13 cellular contexts compared by ENCODE assay signal in the genomic region with DNA sequence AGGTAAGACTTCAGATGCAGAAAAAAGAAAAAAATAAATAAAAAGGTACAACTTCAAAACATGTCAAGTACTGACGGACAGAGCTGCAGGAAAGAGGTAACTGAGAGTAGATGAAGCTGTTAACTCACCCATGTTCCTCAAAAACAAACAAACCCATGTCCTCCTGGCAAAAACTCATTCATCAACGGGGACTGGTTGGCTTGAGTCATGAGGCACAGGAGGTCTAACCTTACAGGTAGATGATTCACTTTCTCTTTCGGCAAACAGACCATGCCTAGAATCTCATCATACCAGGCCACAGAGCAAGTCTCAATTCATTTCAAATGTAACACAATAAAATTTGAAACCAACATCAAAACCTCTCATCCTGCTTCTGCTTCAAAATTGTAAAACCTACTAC.
DNase-seq lines count a peak whose midpoint lies in the region; ATAC-seq and TF ChIP-seq lines count a peak whose summit lies in the region.
"Had no signal": no experiment of that assay in that cellular context is flagged by ENCODE, and none has a peak within 500 bp of the region (broad histone marks: within the 10 kb centered on the region; RNA-seq: fewer than 3 reads in every experiment).

No MANE protein-coding gene starts in this region.

- H3K27ac ChIP-seq in C4-2B (peak overlapping the region; percentile 100), RWPE2 (ENCODE audit: poor library complexity, severe bottlenecking) (peak overlapping the region; percentile 46)
- no peak overlapping the region for H3K27ac ChIP-seq in effector memory CD4-positive, alpha-beta T cell (ENCODE audit: insufficient read depth, low read length, poor library complexity, severe bottlenecking)
- H3K27ac ChIP-seq: HL-60 had no signal

- H3K36me3 ChIP-seq in RWPE2 (ENCODE audit: low read depth): peaks cover 5% of the 10 kb centered on the region; the same call in 1 of the 2 replicates
- no peaks in the 10 kb centered on the region for H3K36me3 ChIP-seq in effector memory CD4-positive, alpha-beta T cell (ENCODE audit: control insufficient read depth, insufficient read depth, low read length)

- DNase-seq in COLO668 (lab: John Stamatoyannopoulos, UW; ENCODE audit: unreplicated experiment): peak; percentile 35
- DNase-seq in RWPE2 (ENCODE audit: low spot score): no peak
- DNase-seq in kidney glomerular epithelial cell (lab: John Stamatoyannopoulos, UW): peak; percentile 17
- no peak for DNase-seq in effector memory CD4-positive, alpha-beta T cell
- DNase-seq: CD4-positive, alpha-beta memory T cell; head of caudate nucleus; left ventricle myocardium superior; MM.1S had no signal

- TF ChIP-seq CTCF in C4-2B (conservative IDR thresholded peaks at IDR 0.05) (no peak), RWPE2 (IDR thresholded peaks at IDR 0.05; ENCODE audit: poor library complexity, severe bottlenecking) (no peak)

- no peaks in the 10 kb centered on the region for H3K27me3 ChIP-seq in RWPE2 (ENCODE audit: insufficient read depth, poor library complexity, severe bottlenecking)
- H3K27me3 ChIP-seq in effector memory CD4-positive, alpha-beta T cell (replicated peaks; ENCODE audit: control insufficient read depth, insufficient read depth, low read length, poor library complexity, severe bottlenecking): no peaks in the 10 kb centered on the region

- ATAC-seq in RWPE2 (ENCODE audit: low read depth): peak; percentile 69
- no peak for ATAC-seq in HG02571 (IDR thresholded peaks at IDR 0.05; ENCODE audit: unreplicated experiment)
- ATAC-seq in GM19023 (IDR thresholded peaks at IDR 0.05; ENCODE audit: unreplicated experiment): no peak
- ATAC-seq: GM23338, left ventricle myocardium superior had no signal

- H3K4me1 ChIP-seq in RWPE2 (ENCODE audit: insufficient read depth, poor library complexity, severe bottlenecking): peaks cover 26% of the 10 kb centered on the region
- peaks cover 24% of the 10 kb centered on the region for H3K4me1 ChIP-seq in effector memory CD4-positive, alpha-beta T cell (ENCODE audit: control insufficient read depth, insufficient read depth, low read length, poor library complexity, severe bottlenecking)

- H3K9me3 ChIP-seq in RWPE2 (ENCODE audit: severe bottlenecking): no peaks in the 10 kb centered on the region
- no peaks in the 10 kb centered on the region for H3K9me3 ChIP-seq in effector memory CD4-positive, alpha-beta T cell (ENCODE audit: control insufficient read depth, low read length)

- no peak overlapping the region for H3K4me3 ChIP-seq in RWPE2 (ENCODE audit: severe bottlenecking)
- H3K4me3 ChIP-seq in effector memory CD4-positive, alpha-beta T cell (ENCODE audit: insufficient read depth, low read depth, low read length, poor library complexity, severe bottlenecking): no peak overlapping the region
- H3K4me3 ChIP-seq: GM23338 had no signal

Comparison
In these comparisons a context has a peak if more than half of its experiments do, and no peak if none do; other contexts are left out.
1. DNase-seq: peak in COLO668 (single experiment) and kidney glomerular epithelial cell (single experiment); none in RWPE2 (single experiment) and effector memory CD4-positive, alpha-beta T cell (0 of 3).